8 cellular contexts compared by ENCODE assay signal in the genomic region with DNA sequence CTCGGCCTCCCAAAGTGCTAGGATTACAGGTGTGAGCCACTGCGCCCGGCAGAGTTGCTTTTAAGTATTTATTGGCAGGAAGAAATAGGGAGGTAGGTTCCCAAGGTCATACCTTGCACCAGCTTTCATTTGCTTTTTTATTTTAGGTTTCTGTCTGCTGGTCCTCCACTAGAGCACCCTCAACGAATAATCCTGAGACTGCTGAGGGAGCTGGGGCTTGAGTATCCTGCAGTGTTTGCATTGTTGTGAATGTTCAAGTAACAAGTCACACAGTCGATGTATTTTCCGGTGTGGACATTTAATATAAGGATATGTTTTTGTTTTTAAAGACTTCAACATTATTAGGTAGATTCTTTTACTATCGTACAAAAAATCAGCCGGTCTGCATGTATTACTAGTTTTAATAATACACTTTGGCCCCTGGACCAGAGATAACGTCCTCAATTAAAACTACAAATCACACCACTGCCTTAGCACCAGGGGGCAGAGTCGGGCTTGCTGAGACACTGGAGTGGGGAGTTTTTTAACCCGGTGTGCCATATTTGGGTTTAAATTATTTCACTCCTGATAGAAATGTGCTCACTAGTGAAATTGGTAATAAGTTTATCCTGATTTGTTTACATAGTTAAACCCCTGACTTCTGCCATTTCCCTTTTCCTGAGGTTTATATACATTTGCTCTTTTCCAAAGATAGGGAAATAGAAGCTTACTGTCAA. TPM values are rescaled to one million over a fixed set of nuclear protein-coding genes. Genes with fewer than 3 reads are reported as not detected.
DNase-seq lines count a peak whose midpoint lies in the region; ATAC-seq, FAIRE-seq and TF ChIP-seq lines count a peak whose summit lies in the region.

No MANE protein-coding gene starts in this region.

- H3K9me3 Mint-ChIP-seq in activated T-cell treated with anti-CD3 and anti-CD28 coated beads, Interleukin-2, amount 50 U/mL, for 24 hours, result no peaks in the 10 kb centered on the region

- H3K36me3 ChIP-seq in HEK293 (ENCODE audit: control insufficient read depth in 2 of 2, insufficient read depth in 1 of 2, low read length in 2 of 2) (peaks cover 0 to 3% of the 10 kb centered on the region in 2 experiments; a peak in 1 of 3 replicates), body of pancreas (replicated peaks in 1 of 2; ENCODE audit: insufficient read depth in 1 of 2, low read depth in 2 of 2) (no peaks in the 10 kb centered on the region), left lung (no peaks in the 10 kb centered on the region), transverse colon (peaks cover 0 to 5% (median 0%) of the 10 kb centered on the region in 4 donors)

- H3K27ac Mint-ChIP-seq in activated T-cell treated with anti-CD3 and anti-CD28 coated beads, Interleukin-2, amount 50 U/mL, for 24 hours, result no peak overlapping the region

- in situ Hi-C loops in transverse colon (cut with MboI; ENCODE audit: low pct_ligation_motif_present in 1 of 4, low pct_unique_long_range_greater_than_20kb in 1 of 4, low sequenced_read_pairs in 3 of 4), result no loop called here

- intact Hi-C loops in body of pancreas (cut with DNase I), result no loop called here
- intact Hi-C loops in left lung (cut with DNase I), result no loop called here
- intact Hi-C loops in transverse colon (cut with DNase I; ENCODE audit: low total_unique reads), result no loop called here

- TF ChIP-seq POLR2A in body of pancreas (IDR thresholded peaks at IDR 0.05) (no peak), transverse colon (IDR thresholded peaks at IDR 0.05) (no peak), H54 (IDR thresholded peaks at IDR 0.05; ENCODE audit: low read depth, low read length) (no peak)

- no peak for TF ChIP-seq EP300 in transverse colon (IDR thresholded peaks at IDR 0.05; ENCODE audit: low read depth)

- H3K27me3 ChIP-seq in body of pancreas (no peaks in the 10 kb centered on the region), left lung (no peaks in the 10 kb centered on the region), transverse colon (no peaks in the 10 kb centered on the region)

- H3K4me1 Mint-ChIP-seq in activated T-cell treated with anti-CD3 and anti-CD28 coated beads, Interleukin-2, amount 50 U/mL, for 24 hours (ENCODE audit: low read depth), result peaks cover 13% of the 10 kb centered on the region

- ATAC-seq in body of pancreas (peak; percentile 59), left lung (peak; percentile 66)

- H3K4me3 Mint-ChIP-seq in activated T-cell treated with anti-CD3 and anti-CD28 coated beads, Interleukin-2, amount 50 U/mL, for 24 hours, result no peak overlapping the region

- no peak overlapping the region for H3K27ac ChIP-seq in HEK293 (ENCODE audit: extremely low read depth, low read depth, low read length)
- H3K27ac ChIP-seq in body of pancreas, result no peak overlapping the region
- H3K27ac ChIP-seq in left lung, result peak overlapping the region in 1 of 2 donors; percentile 15
- no peak overlapping the region for H3K27ac ChIP-seq in transverse colon

- no peak for TF ChIP-seq CTCF in HEK293 (tag by site-specific recombination; IDR thresholded peaks at IDR 0.05)
- peak in 6 of 7 experiments; percentile 32 to 50 (median 42) for TF ChIP-seq CTCF in body of pancreas (IDR thresholded peaks at IDR 0.05)
- TF ChIP-seq CTCF in left lung (IDR thresholded peaks at IDR 0.05), result peak; percentile 30 to 53
- peak; percentile 27 to 44 (median 36) for TF ChIP-seq CTCF in transverse colon (IDR thresholded peaks at IDR 0.05)

- no peaks in the 10 kb centered on the region for H3K9me3 ChIP-seq in HEK293 (ENCODE audit: control insufficient read depth, insufficient read depth, low read depth, low read length)
- H3K9me3 ChIP-seq in body of pancreas, result no peaks in the 10 kb centered on the region
- H3K9me3 ChIP-seq in left lung, result no peaks in the 10 kb centered on the region
- no peaks in the 10 kb centered on the region for H3K9me3 ChIP-seq in transverse colon

- peak; percentile 5 for DNase-seq in activated T-cell treated with anti-CD3 and anti-CD28 coated beads for 24 hours (ENCODE audit: low read depth)
- no peak for DNase-seq in activated T-cell treated with anti-CD3 and anti-CD28 coated beads, Interleukin-2, amount 50 U/mL, for 24 hours
- DNase-seq in NCI-H69 (lab: John Stamatoyannopoulos, UW), result peak; percentile 71
- DNase-seq in body of pancreas, result peak; percentile 33 to 65 (median 38)
- DNase-seq in left lung, result peak in 1 of 2 donors; percentile 57
- DNase-seq in transverse colon, result peak; percentile 33
- DNase-seq in H54 (ENCODE audit: insufficient read length, low spot score), result no peak

- WGBS in body of pancreas, 2 donors, result 42 to 51% methylated on average over 11 of the region's 11 CpGs
- 46 to 49% methylated on average over 6 to 11 of the region's 11 CpGs for WGBS in transverse colon (ENCODE audit: low coverage in 1 of 2), 2 donors

- CTCF ChIA-PET in HEK293 (lab: Yijun Ruan, JAX), result interaction anchor here (0.5 to 1.3 kb wide), 8 partner anchors 9 to 1074 kb away, joined by 3 to 6 read pairs (median 4); no protein-coding TSS in a partner anchor

- no peak for FAIRE-seq in H54 (lab: Jason Lieb, UNC)

- H3K27me3 Mint-ChIP-seq in activated T-cell treated with anti-CD3 and anti-CD28 coated beads, Interleukin-2, amount 50 U/mL, for 24 hours, result no peaks in the 10 kb centered on the region

- H3K4me1 ChIP-seq in HEK293 (ENCODE audit: control insufficient read depth, insufficient read depth, low read length) (no peaks in the 10 kb centered on the region; the same call in 1 of the 2 replicates), body of pancreas (peaks cover 26% of the 10 kb centered on the region), left lung (peaks cover 9 to 17% of the 10 kb centered on the region in 2 donors), transverse colon (peaks cover 0 to 4% (median 0%) of the 10 kb centered on the region in 4 donors)

- H3K36me3 Mint-ChIP-seq in activated T-cell treated with anti-CD3 and anti-CD28 coated beads, Interleukin-2, amount 50 U/mL, for 24 hours (ENCODE audit: low read depth), result peaks cover 37% of the 10 kb centered on the region

- H3K4me3 ChIP-seq in HEK293 (ENCODE audit: low read depth, low read length) (no peak overlapping the region), body of pancreas (no peak overlapping the region), left lung (no peak overlapping the region), transverse colon (no peak overlapping the region)

- POLR2A ChIA-PET in HEK293 (lab: Yijun Ruan, JAX), result no interaction called here

TF ChIP-seq in HEK293, 187 proteins besides CTCF, POLR2A, EP300 and RAD21:
- TF ChIP-seq, protein P1, sequence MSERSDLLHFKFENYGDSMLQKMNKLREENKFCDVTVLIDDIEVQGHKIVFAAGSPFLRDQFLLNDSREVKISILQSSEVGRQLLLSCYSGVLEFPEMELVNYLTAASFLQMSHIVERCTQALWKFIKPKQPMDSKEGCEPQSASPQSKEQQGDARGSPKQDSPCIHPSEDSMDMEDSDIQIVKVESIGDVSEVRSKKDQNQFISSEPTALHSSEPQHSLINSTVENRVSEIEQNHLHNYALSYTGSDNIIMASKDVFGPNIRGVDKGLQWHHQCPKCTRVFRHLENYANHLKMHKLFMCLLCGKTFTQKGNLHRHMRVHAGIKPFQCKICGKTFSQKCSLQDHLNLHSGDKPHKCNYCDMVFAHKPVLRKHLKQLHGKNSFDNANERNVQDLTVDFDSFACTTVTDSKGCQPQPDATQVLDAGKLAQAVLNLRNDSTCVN (tag by site-specific recombination; optimal IDR thresholded peaks at IDR 0.05), result no peak
- TF ChIP-seq ZNF654 (tag by site-specific recombination; IDR thresholded peaks at IDR 0.05; ENCODE audit: low read depth), result peak; percentile 43
- peak; percentile 17 for TF ChIP-seq ZNF335 (tag by site-specific recombination; conservative IDR thresholded peaks at IDR 0.05)
- no peak for TF ChIP-seq ZNF10 (tag by site-specific recombination; IDR thresholded peaks at IDR 0.05)
- TF ChIP-seq ZNF837 (tag by site-specific recombination; IDR thresholded peaks at IDR 0.05), result no peak
- no peak for TF ChIP-seq ZNF626 (tag by site-specific recombination; IDR thresholded peaks at IDR 0.05)
- no peak for TF ChIP-seq GFI1B (tag by site-specific recombination; IDR thresholded peaks at IDR 0.05)
- no peak for TF ChIP-seq ZNF610 (tag by site-specific recombination; IDR thresholded peaks at IDR 0.05; ENCODE audit: borderline replicate concordance)
- no peak for TF ChIP-seq ZSCAN16 (tag by site-specific recombination; IDR thresholded peaks at IDR 0.05)
- TF ChIP-seq ZNF530 (tag by site-specific recombination; IDR thresholded peaks at IDR 0.05; ENCODE audit: low read depth), result no peak
- no peak for TF ChIP-seq ZNF146 (tag by site-specific recombination; IDR thresholded peaks at IDR 0.05)
- TF ChIP-seq, protein P2, sequence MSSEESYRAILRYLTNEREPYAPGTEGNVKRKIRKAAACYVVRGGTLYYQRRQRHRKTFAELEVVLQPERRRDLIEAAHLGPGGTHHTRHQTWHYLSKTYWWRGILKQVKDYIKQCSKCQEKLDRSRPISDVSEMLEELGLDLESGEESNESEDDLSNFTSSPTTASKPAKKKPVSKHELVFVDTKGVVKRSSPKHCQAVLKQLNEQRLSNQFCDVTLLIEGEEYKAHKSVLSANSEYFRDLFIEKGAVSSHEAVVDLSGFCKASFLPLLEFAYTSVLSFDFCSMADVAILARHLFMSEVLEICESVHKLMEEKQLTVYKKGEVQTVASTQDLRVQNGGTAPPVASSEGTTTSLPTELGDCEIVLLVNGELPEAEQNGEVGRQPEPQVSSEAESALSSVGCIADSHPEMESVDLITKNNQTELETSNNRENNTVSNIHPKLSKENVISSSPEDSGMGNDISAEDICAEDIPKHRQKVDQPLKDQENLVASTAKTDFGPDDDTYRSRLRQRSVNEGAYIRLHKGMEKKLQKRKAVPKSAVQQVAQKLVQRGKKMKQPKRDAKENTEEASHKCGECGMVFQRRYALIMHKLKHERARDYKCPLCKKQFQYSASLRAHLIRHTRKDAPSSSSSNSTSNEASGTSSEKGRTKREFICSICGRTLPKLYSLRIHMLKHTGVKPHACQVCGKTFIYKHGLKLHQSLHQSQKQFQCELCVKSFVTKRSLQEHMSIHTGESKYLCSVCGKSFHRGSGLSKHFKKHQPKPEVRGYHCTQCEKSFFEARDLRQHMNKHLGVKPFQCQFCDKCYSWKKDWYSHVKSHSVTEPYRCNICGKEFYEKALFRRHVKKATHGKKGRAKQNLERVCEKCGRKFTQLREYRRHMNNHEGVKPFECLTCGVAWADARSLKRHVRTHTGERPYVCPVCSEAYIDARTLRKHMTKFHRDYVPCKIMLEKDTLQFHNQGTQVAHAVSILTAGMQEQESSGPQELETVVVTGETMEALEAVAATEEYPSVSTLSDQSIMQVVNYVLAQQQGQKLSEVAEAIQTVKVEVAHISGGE (tag by site-specific recombination; conservative IDR thresholded peaks at IDR 0.05; ENCODE audit: low read depth), result no peak

RNA-seq across cellular contexts. Expression of a gene that starts 11.6 kb away (rescaled TPM):
- total RNA-seq in body of pancreas, result 10 to 100 TPM in 1 of 2 donors, under 1 TPM in 1; 0.99 to 21.5 TPM
- 10 to 100 TPM; 20.1 to 28.4 TPM for total RNA-seq in left lung
- total RNA-seq in transverse colon, result 10 to 100 TPM in 2 of 4 donors, 1 to 10 TPM in 2; 1.8 to 46.8 (median 16.4) TPM

Comparison
In these comparisons a context has a peak if more than half of its experiments do, and no peak if none do; other contexts are left out.
1. DNase-seq: peak in activated T-cell treated with anti-CD3 and anti-CD28 coated beads for 24 hours (single experiment), NCI-H69 (single experiment), body of pancreas (4 of 4) and transverse colon (single experiment); none in activated T-cell treated with anti-CD3 and anti-CD28 coated beads, Interleukin-2, amount 50 U/mL, for 24 hours (single experiment) and H54 (single experiment).